Comparison of ENCODE assay signal across 2 cellular contexts in the genomic region with DNA sequence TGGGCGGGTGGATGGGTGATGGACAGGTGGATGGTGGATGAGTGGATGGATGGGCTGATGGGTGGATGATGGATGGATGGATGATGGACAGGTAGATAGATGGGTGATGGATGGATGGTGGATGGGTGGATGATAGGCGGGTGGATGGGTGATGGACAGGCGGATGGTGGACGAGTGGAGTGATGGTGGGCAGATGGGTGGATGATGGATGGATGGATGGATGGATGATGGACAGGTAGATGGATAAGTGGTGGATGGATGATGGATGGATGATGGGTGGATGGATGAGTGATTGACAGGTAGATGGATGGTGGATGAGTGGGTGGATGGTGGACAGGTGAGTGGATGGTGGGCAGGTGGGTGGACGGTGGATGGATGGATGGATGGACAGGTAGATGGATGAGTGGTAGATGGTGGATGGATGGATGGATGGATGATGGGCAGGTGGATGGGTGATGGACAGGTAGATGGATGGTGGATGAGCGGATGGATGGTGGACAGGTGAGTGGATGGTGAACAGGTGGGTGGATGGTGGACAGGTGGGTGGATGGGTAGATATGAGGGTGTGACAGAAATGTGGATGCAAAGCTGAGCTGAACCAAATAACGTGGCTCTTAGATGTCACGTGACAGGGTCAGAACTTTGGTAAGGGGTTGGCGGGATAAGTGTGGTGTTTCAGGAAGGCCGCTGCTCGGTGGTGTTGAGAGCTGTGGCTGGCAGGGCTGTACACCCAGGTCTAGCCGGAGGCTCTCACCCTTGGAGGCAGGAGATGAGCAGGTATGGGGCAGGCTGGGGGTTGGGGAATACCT.
A peak's percentile ranks its signal among the peaks of the same experiment; 100 is the strongest.
TF ChIP-seq lines count a peak whose summit lies in the region.

No MANE protein-coding gene starts in this region.

TF ChIP-seq in HEK293T, 16 proteins besides CTCF, POLR2A, EP300 and RAD21:
- TF ChIP-seq, protein P1, sequence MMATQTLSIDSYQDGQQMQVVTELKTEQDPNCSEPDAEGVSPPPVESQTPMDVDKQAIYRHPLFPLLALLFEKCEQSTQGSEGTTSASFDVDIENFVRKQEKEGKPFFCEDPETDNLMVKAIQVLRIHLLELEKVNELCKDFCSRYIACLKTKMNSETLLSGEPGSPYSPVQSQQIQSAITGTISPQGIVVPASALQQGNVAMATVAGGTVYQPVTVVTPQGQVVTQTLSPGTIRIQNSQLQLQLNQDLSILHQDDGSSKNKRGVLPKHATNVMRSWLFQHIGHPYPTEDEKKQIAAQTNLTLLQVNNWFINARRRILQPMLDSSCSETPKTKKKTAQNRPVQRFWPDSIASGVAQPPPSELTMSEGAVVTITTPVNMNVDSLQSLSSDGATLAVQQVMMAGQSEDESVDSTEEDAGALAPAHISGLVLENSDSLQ (IDR thresholded peaks at IDR 0.05): peak; percentile 96
- no peak for TF ChIP-seq L3MBTL2 (conservative IDR thresholded peaks at IDR 0.05)
- peak; percentile 36; the same call in 1 of the 2 replicates for TF ChIP-seq CTBP1 (IDR thresholded peaks at IDR 0.05; ENCODE audit: borderline replicate concordance)
- TF ChIP-seq ELF4 (IDR thresholded peaks at IDR 0.05): no peak

TF ChIP-seq in GM12878, 131 proteins besides CTCF, POLR2A, EP300 and RAD21:
- TF ChIP-seq BACH1 (IDR thresholded peaks at IDR 0.05; ENCODE audit: borderline replicate concordance) (no peak), PAX5 (IDR thresholded peaks at IDR 0.05; ENCODE audit: borderline replicate concordance, low read depth, low read length) (no peak), KLF5 (IDR thresholded peaks at IDR 0.05; ENCODE audit: partially characterized antibody) (no peak), SUPT20H (IDR thresholded peaks at IDR 0.05; ENCODE audit: borderline replicate concordance, control insufficient read depth, low read depth, low read length) (no peak), RAD51 (IDR thresholded peaks at IDR 0.05) (peak; percentile 66; the same call in 1 of the 2 replicates), TCF3 (IDR thresholded peaks at IDR 0.05; ENCODE audit: borderline replicate concordance, insufficient read depth, low read depth, low read length) (no peak), ZNF274 (IDR thresholded peaks at IDR 0.05; ENCODE audit: insufficient read depth, insufficient read length) (no peak)
- TF ChIP-seq, protein P2, sequence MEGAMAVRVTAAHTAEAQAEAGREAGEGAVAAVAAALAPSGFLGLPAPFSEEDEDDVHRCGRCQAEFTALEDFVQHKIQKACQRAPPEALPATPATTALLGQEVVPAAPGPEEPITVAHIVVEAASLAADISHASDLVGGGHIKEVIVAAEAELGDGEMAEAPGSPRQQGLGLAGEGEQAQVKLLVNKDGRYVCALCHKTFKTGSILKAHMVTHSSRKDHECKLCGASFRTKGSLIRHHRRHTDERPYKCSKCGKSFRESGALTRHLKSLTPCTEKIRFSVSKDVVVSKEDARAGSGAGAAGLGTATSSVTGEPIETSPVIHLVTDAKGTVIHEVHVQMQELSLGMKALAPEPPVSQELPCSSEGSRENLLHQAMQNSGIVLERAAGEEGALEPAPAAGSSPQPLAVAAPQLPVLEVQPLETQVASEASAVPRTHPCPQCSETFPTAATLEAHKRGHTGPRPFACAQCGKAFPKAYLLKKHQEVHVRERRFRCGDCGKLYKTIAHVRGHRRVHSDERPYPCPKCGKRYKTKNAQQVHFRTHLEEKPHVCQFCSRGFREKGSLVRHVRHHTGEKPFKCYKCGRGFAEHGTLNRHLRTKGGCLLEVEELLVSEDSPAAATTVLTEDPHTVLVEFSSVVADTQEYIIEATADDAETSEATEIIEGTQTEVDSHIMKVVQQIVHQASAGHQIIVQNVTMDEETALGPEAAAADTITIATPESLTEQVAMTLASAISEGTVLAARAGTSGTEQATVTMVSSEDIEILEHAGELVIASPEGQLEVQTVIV (IDR thresholded peaks at IDR 0.05; ENCODE audit: borderline replicate concordance, partially characterized antibody): peak; percentile 24
- TF ChIP-seq, protein P1 (IDR thresholded peaks at IDR 0.05): peak; percentile 59
